Comparison of ENCODE assay signal across 8 cellular contexts in the genomic region with DNA sequence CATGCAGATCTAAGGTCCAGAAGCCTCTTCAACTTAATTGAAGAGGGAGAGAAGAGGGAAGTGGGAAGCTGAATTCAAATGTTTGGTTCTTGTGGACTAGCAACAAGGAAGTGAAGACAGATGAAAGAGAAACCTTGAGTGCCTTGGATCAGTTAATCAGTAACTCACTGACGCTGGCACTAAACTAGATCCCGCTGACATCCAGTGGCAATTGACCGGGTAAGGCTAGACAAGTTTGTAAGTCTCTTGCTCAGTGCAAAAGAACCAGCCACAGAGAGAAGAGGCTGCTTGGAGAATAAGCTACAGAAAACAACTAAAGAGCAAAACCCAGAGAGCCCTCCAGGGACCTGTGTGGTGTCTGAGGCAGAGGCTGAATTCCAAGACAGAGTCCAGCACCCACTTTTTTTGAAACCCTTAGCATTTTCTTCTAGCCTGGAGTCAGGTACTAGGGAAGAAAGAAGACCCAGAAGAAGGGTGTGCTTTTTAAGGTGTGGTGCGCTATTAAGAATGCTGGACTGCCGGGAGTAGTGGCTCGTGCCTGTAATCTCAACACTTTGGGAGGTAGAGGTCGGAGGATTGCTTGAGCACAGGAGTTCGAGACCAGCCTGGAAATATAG. TPM values are rescaled to one million over a fixed set of nuclear protein-coding genes. Genes with fewer than 3 reads are reported as not detected.
DNase-seq lines count a peak whose midpoint lies in the region; ATAC-seq lines count a peak whose summit lies in the region.

No MANE protein-coding gene starts in this region.

- peak overlapping the region in 7 of 11 experiments; percentile 14 to 49 (median 24); a peak in 6 of 22 replicates for H3K9ac ChIP-seq in BLaER1 treated with 17β-estradiol and CSF1 and Interleukin-3, amounts not matched to agents 10 nM and 100 nM
- H3K9ac ChIP-seq in duodenal mucosa (ENCODE audit: low read depth in 1 of 2, low read length in 2 of 2) = peak overlapping the region in 1 of 2 donors; percentile 24

- H3K4me1 ChIP-seq in BLaER1 treated with 17β-estradiol and CSF1 and Interleukin-3, amounts not matched to agents 10 nM and 100 nM = peaks cover 6 to 13% (median 12%) of the 10 kb centered on the region in 10 experiments; a peak in 19 of 20 replicates
- peaks cover 4 to 8% of the 10 kb centered on the region in 2 donors for H3K4me1 ChIP-seq in duodenal mucosa (ENCODE audit: control insufficient read depth in 1 of 2, insufficient read depth in 2 of 2, low read length in 2 of 2)

- peak overlapping the region; percentile 63 to 83 (median 73) for H3K4me2 ChIP-seq in BLaER1 treated with 17β-estradiol and CSF1 and Interleukin-3, amounts not matched to agents 10 nM and 100 nM

- no peak for DNase-seq in activated CD4-positive, alpha-beta T cell treated with anti-CD3 and anti-CD28 coated beads for 4 hours
- DNase-seq in globus pallidus (ENCODE audit: low spot score) = no peak
- no peak for DNase-seq in NCI-H226
- DNase-seq in dermis blood vessel endothelial cell = no peak

- H3K27me3 ChIP-seq in BLaER1 treated with 17β-estradiol and CSF1 and Interleukin-3, amounts not matched to agents 10 nM and 100 nM = peaks cover 3 to 15% (median 7%) of the 10 kb centered on the region in 11 experiments; a peak in 20 of 22 replicates
- no peaks in the 10 kb centered on the region for H3K27me3 ChIP-seq in duodenal mucosa (ENCODE audit: control insufficient read depth in 1 of 2, insufficient read depth in 2 of 2, low read length in 2 of 2)

- no peak overlapping the region; a peak in 1 of 20 replicates for H3K4me3 ChIP-seq in BLaER1 treated with 17β-estradiol and CSF1 and Interleukin-3, amounts not matched to agents 10 nM and 100 nM
- H3K4me3 ChIP-seq in duodenal mucosa (ENCODE audit: low read depth in 1 of 2, low read length in 2 of 2) = peak overlapping the region; percentile 63

- H3K27ac ChIP-seq in BLaER1 treated with 17β-estradiol and CSF1 and Interleukin-3, amounts not matched to agents 10 nM and 100 nM = peak overlapping the region in 8 of 11 experiments; percentile 15 to 38 (median 28); a peak in 8 of 22 replicates
- peak overlapping the region; percentile 35 for H3K27ac ChIP-seq in duodenal mucosa (ENCODE audit: low read depth, low read length)

- no peaks in the 10 kb centered on the region for H3K36me3 ChIP-seq in BLaER1 treated with 17β-estradiol and CSF1 and Interleukin-3, amounts not matched to agents 10 nM and 100 nM
- H3K36me3 ChIP-seq in duodenal mucosa (ENCODE audit: control insufficient read depth in 1 of 2, insufficient read depth in 2 of 2, low read length in 2 of 2) = no peaks in the 10 kb centered on the region

- no peaks in the 10 kb centered on the region for H4K20me1 ChIP-seq in BLaER1 treated with 17β-estradiol and CSF1 and Interleukin-3, amounts not matched to agents 10 nM and 100 nM

- no peaks in the 10 kb centered on the region for H3K9me3 ChIP-seq in BLaER1 treated with 17β-estradiol and CSF1 and Interleukin-3, amounts not matched to agents 10 nM and 100 nM (replicated peaks in 1 of 11)
- no peaks in the 10 kb centered on the region for H3K9me3 ChIP-seq in duodenal mucosa (ENCODE audit: control insufficient read depth in 1 of 2, low read length in 2 of 2)

- ATAC-seq in GM21423 (IDR thresholded peaks at IDR 0.05; ENCODE audit: unreplicated experiment) (peak; percentile 99), HG03575 (IDR thresholded peaks at IDR 0.05; ENCODE audit: extremely low read depth, insufficient number of reproducible peaks, low FRiP score, unreplicated experiment) (peak; percentile 64)

RNA-seq across cellular contexts. Expression of gene PLCH1, which starts 6.9 kb away (rescaled TPM):
- total RNA-seq in dermis blood vessel endothelial cell = under 0.01 TPM in 1 of 2 replicates, not detected in the other

Comparison
In these comparisons a context has a peak if more than half of its experiments do, and no peak if none do; other contexts are left out.
1. H3K4me3 ChIP-seq: peak in duodenal mucosa (2 of 2); none in BLaER1 treated with 17β-estradiol and CSF1 and Interleukin-3, amounts not matched to agents 10 nM and 100 nM (0 of 10).